8 cellular contexts compared by ENCODE assay signal in the genomic region with DNA sequence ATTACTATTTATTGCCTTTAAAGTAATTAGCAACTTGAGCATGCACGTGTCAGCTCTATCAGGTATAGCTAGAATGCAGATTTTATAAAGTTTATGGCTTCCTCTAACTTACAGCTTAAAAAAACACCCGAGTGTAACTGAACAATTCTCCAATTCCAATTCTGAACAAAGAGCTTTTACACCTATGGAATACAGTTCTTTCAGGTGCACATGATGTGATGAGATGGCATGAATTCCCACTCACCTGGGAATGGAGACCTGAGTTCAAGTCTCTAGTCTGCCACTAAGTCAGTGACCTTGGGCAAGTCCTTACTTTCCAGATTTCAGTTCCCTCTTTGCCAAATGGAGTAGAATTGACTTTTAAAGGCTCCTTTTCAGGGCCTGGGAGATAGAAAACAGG. TPM values are rescaled to one million over a fixed set of nuclear protein-coding genes. Genes with fewer than 3 reads are reported as not detected.
DNase-seq lines count a peak whose midpoint lies in the region; ATAC-seq, FAIRE-seq and TF ChIP-seq lines count a peak whose summit lies in the region.

No MANE protein-coding gene starts in this region.

- H3K36me3 ChIP-seq in keratinocyte (ENCODE audit: control insufficient read depth in 2 of 2, extremely low read depth in 1 of 2, insufficient read depth in 2 of 2, low read length in 2 of 2) = peaks cover 13 to 16% of the 10 kb centered on the region in 2 experiments

- H3K4me3 ChIP-seq in keratinocyte (ENCODE audit: control insufficient read depth in 2 of 3, extremely low read depth in 1 of 3, insufficient read depth in 2 of 3, low read depth in 1 of 3, low read length in 3 of 3) = peak overlapping the region; percentile 73 to 91 (median 86)

- H3K9me3 Mint-ChIP-seq in T-helper 2 cell treated with Interferon-gamma antibody and Interleukin-4, amounts not matched to agents 5 μg/mL and 100 μg/mL, for 36 hours = no peaks in the 10 kb centered on the region
- H3K9me3 Mint-ChIP-seq in activated naive CD4-positive, alpha-beta T cell treated with anti-CD3 and anti-CD28 coated beads, Interleukin-2, amount 50 U/mL, for 72 hours = no peaks in the 10 kb centered on the region

- H3K4me2 ChIP-seq in keratinocyte (ENCODE audit: control insufficient read depth, extremely low read depth, insufficient read depth, low read depth, low read length) = peak overlapping the region; percentile 99

- H3K27ac Mint-ChIP-seq in T-helper 2 cell treated with Interferon-gamma antibody and Interleukin-4, amounts not matched to agents 5 μg/mL and 100 μg/mL, for 36 hours = peak overlapping the region; percentile 93
- H3K27ac Mint-ChIP-seq in activated naive CD4-positive, alpha-beta T cell treated with anti-CD3 and anti-CD28 coated beads, Interleukin-2, amount 50 U/mL, for 72 hours = peak overlapping the region; percentile 89 to 97

- H3K4me1 ChIP-seq in keratinocyte (ENCODE audit: control insufficient read depth, extremely low read depth, insufficient read depth, low read length) = peaks cover 27% of the 10 kb centered on the region

- H3K9me3 ChIP-seq in keratinocyte (ENCODE audit: control insufficient read depth, low read depth, low read length) = no peaks in the 10 kb centered on the region

- DNase-seq in T-helper 2 cell treated with Interferon-gamma antibody and Interleukin-4, amounts not matched to agents 5 μg/mL and 100 μg/mL, for 36 hours (ENCODE audit: low spot score) = no peak
- DNase-seq in T-helper 2 cell (no peak), keratinocyte (ENCODE audit: low read depth, low spot score) (no peak), superior temporal gyrus (ENCODE audit: extremely low spot score) (peak; percentile 67), NCI-H446 (lab: John Stamatoyannopoulos, UW) (no peak), NCI-H2107 treated with DMSO at 0.1 percent for 48 hours (lab: John Stamatoyannopoulos, UW; ENCODE audit: unreplicated experiment) (no peak), NCI-H2196 treated with DMSO at 0.1 percent for 48 hours (lab: John Stamatoyannopoulos, UW; ENCODE audit: unreplicated experiment) (no peak)
- DNase-seq in activated naive CD4-positive, alpha-beta T cell treated with anti-CD3 and anti-CD28 coated beads, Interleukin-2, amount 50 U/mL, for 72 hours (ENCODE audit: low spot score in 2 of 2) = no peak

- no peak for TF ChIP-seq CTCF in keratinocyte (optimal IDR thresholded peaks at IDR 0.05 in 1 of 3, IDR thresholded peaks at IDR 0.05 in 1 of 3, conservative IDR thresholded peaks at IDR 0.05 in 1 of 3; ENCODE audit: extremely low read depth in 1 of 3, insufficient read depth in 2 of 3, low read length in 3 of 3)

- no peaks in the 10 kb centered on the region for H3K27me3 Mint-ChIP-seq in T-helper 2 cell treated with Interferon-gamma antibody and Interleukin-4, amounts not matched to agents 5 μg/mL and 100 μg/mL, for 36 hours (ENCODE audit: low read depth)

- no peak overlapping the region for H2AFZ ChIP-seq in keratinocyte (ENCODE audit: control insufficient read depth, low read length)

- H3K27ac ChIP-seq in keratinocyte (ENCODE audit: control insufficient read depth, insufficient read depth, low read length) = peak overlapping the region; percentile 96

- dilution Hi-C loops in keratinocyte (cut with MboI; ENCODE audit: extremely low pct_ligation_motif_present, low sequenced_read_pairs) = loop anchor here (25.0 kb wide), 1 partner anchor 224 kb away; no protein-coding TSS in a partner anchor

- H3K4me1 Mint-ChIP-seq in T-helper 2 cell treated with Interferon-gamma antibody and Interleukin-4, amounts not matched to agents 5 μg/mL and 100 μg/mL, for 36 hours (ENCODE audit: low read depth) = peaks cover 41% of the 10 kb centered on the region

- H3K4me3 Mint-ChIP-seq in T-helper 2 cell treated with Interferon-gamma antibody and Interleukin-4, amounts not matched to agents 5 μg/mL and 100 μg/mL, for 36 hours = peak overlapping the region; percentile 97

- FAIRE-seq in keratinocyte (lab: Jason Lieb, UNC) = no peak

- ATAC-seq in activated naive CD4-positive, alpha-beta T cell treated with anti-CD3 and anti-CD28 coated beads, Interleukin-2, amount 50 U/mL, for 72 hours = no peak

- no peaks in the 10 kb centered on the region for H3K27me3 ChIP-seq in keratinocyte (ENCODE audit: control insufficient read depth, extremely low read depth, insufficient read depth, low read length)

- H3K9me1 ChIP-seq in keratinocyte (ENCODE audit: control insufficient read depth, extremely low read depth, insufficient read depth, low read length) = no peaks in the 10 kb centered on the region

- peaks cover 36% of the 10 kb centered on the region for H3K36me3 Mint-ChIP-seq in T-helper 2 cell treated with Interferon-gamma antibody and Interleukin-4, amounts not matched to agents 5 μg/mL and 100 μg/mL, for 36 hours (ENCODE audit: low read depth)
- H3K36me3 Mint-ChIP-seq in activated naive CD4-positive, alpha-beta T cell treated with anti-CD3 and anti-CD28 coated beads, Interleukin-2, amount 50 U/mL, for 72 hours = peaks cover 23 to 42% of the 10 kb centered on the region in 2 donors

- peak overlapping the region; percentile 89 for H3K9ac ChIP-seq in keratinocyte (ENCODE audit: control insufficient read depth, extremely low read depth, insufficient read depth, low read length)

- peaks cover 26% of the 10 kb centered on the region for H4K20me1 ChIP-seq in keratinocyte (ENCODE audit: control insufficient read depth, extremely low read depth, insufficient read depth, low read length)

- H3K79me2 ChIP-seq in keratinocyte (ENCODE audit: control insufficient read depth, insufficient read depth, low read length) = peaks cover 67% of the 10 kb centered on the region

RNA-seq across cellular contexts. Expression of a gene that starts 1.8 kb away (rescaled TPM):
- total RNA-seq in activated naive CD4-positive, alpha-beta T cell treated with anti-CD3 and anti-CD28 coated beads, Interleukin-2, amount 50 U/mL, for 72 hours = 10 to 100 TPM; 80.3 to 92.9 TPM
- polyA plus RNA-seq in keratinocyte = 39.2 to 67.9 TPM (median 67.3 TPM) in 3 replicates
- 244 TPM for polyA plus RNA-seq in keratinocyte (2011; ENCODE audit: low read depth)
- 30.5 and 64.9 TPM in 2 replicates for polyA plus RNA-seq in keratinocyte (2011; cell fraction: cytosol; rRNA removed)
- 93.2 and 112 TPM in 2 replicates for polyA plus RNA-seq in keratinocyte (2011; cell fraction: nucleus; rRNA removed)
- 63.6 and 146 TPM in 2 replicates for polyA plus RNA-seq in keratinocyte (2012; ENCODE audit: low replicate concordance)
- 11.9 to 48.9 TPM (median 30.8 TPM) in 3 replicates for polyA minus RNA-seq in keratinocyte
- polyA minus RNA-seq in keratinocyte (2011; cell fraction: cytosol; rRNA and poly(A)+ RNA removed) = 42.0 TPM
- polyA minus RNA-seq in keratinocyte (2011; cell fraction: nucleus; rRNA and poly(A)+ RNA removed) = 80.9 and 119 TPM in 2 replicates
